In the genomic region with DNA sequence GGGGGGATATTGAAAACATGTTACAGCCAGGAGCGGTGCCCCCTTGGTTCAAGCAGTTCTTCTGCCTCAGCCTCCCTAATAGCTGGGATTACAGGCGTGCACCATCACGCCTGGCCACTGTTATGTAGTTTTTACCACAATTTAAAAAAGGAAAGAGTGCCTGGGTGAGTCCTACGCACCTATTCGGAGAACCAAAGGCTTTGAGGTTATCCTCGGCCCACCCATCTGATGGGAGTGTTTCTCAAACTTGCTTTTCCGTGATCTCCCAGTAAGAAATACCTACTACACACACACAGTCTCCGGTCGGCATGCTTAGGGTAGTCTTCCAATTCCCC, we compare ENCODE assay signal across 13 cellular contexts. TPM values are rescaled to one million over a fixed set of nuclear protein-coding genes. Genes with fewer than 3 reads are reported as not detected.
DNase-seq lines count a peak whose midpoint lies in the region; ATAC-seq and TF ChIP-seq lines count a peak whose summit lies in the region.
"Had no signal": no experiment of that assay in that cellular context is flagged by ENCODE, and none has a peak within 500 bp of the region (broad histone marks: within the 10 kb centered on the region; RNA-seq: fewer than 3 reads in every experiment).

No MANE protein-coding gene starts in this region.

- no peak overlapping the region for H3K27ac Mint-ChIP-seq in activated T-cell treated with anti-CD3 and anti-CD28 coated beads, Interleukin-2, amount 50 U/mL, for 72 hours
- peak overlapping the region; percentile 83 for H3K27ac Mint-ChIP-seq in central memory CD8-positive, alpha-beta T cell (ENCODE audit: low read depth)

- TF ChIP-seq POLR2A in right lobe of liver (IDR thresholded peaks at IDR 0.05), result no peak

- H3K36me3 ChIP-seq in right lobe of liver, result peaks cover 1 to 32% (median 19%) of the 10 kb centered on the region in 4 donors

- no peak overlapping the region for H3K4me3 ChIP-seq in right lobe of liver
- H3K4me3 ChIP-seq: left lung had no signal

- ATAC-seq in activated T-cell treated with anti-CD3 and anti-CD28 coated beads, Interleukin-2, amount 50 U/mL, for 72 hours (replicated peaks in 1 of 2), result peak in 1 of 2 donors; percentile 10
- no peak for ATAC-seq in central memory CD8-positive, alpha-beta T cell (replicated peaks; ENCODE audit: extremely low read depth, poor library complexity, severe bottlenecking)
- ATAC-seq in stimulated activated naive CD8-positive, alpha-beta T cell treated with anti-CD3 and anti-CD28 coated beads, Interleukin-15, Interleukin-2, amounts not matched to agents 100 U/mL and 50 U/mL, for 24 hours, result peak; percentile 31
- ATAC-seq in right lobe of liver, result no peak
- ATAC-seq: left lung, PC-3 had no signal

- H3K4me1 Mint-ChIP-seq in activated T-cell treated with anti-CD3 and anti-CD28 coated beads, Interleukin-2, amount 50 U/mL, for 72 hours (ENCODE audit: low read depth), result peaks cover 19% of the 10 kb centered on the region
- H3K4me1 Mint-ChIP-seq in central memory CD8-positive, alpha-beta T cell, result peaks cover 19% of the 10 kb centered on the region

- no peaks in the 10 kb centered on the region for H3K4me1 ChIP-seq in right lobe of liver

- 73% methylated on average over 5 of the region's 9 CpGs for WGBS in right lobe of liver (ENCODE audit: insufficient coverage, low coverage, low lambda C conversion rate, missing lambda C conversion rate)

- no peaks in the 10 kb centered on the region for H3K36me3 Mint-ChIP-seq in activated T-cell treated with anti-CD3 and anti-CD28 coated beads, Interleukin-2, amount 50 U/mL, for 72 hours (ENCODE audit: insufficient read depth in 2 of 2)
- H3K36me3 Mint-ChIP-seq in central memory CD8-positive, alpha-beta T cell (ENCODE audit: insufficient read depth), result peaks cover 21% of the 10 kb centered on the region

- H3K27me3 Mint-ChIP-seq in activated T-cell treated with anti-CD3 and anti-CD28 coated beads, Interleukin-2, amount 50 U/mL, for 72 hours (ENCODE audit: low read depth), result no peaks in the 10 kb centered on the region
- no peaks in the 10 kb centered on the region for H3K27me3 Mint-ChIP-seq in central memory CD8-positive, alpha-beta T cell

- peak overlapping the region; percentile 68 to 80 for H3K4me3 Mint-ChIP-seq in activated T-cell treated with anti-CD3 and anti-CD28 coated beads, Interleukin-2, amount 50 U/mL, for 72 hours
- H3K4me3 Mint-ChIP-seq in central memory CD8-positive, alpha-beta T cell, result peak overlapping the region; percentile 26

- H3K27ac ChIP-seq in right lobe of liver, result no peak overlapping the region
- H3K27ac ChIP-seq: HL-60, left lung had no signal

- no peaks in the 10 kb centered on the region for H3K9me3 Mint-ChIP-seq in activated T-cell treated with anti-CD3 and anti-CD28 coated beads, Interleukin-2, amount 50 U/mL, for 72 hours
- H3K9me3 Mint-ChIP-seq in central memory CD8-positive, alpha-beta T cell, result no peaks in the 10 kb centered on the region

- H3K9me3 ChIP-seq in right lobe of liver, result no peaks in the 10 kb centered on the region
- H3K9me3 ChIP-seq: left lung had no signal

- intact Hi-C loops in right lobe of liver (cut with DNase I), result no loop called here

- H3K27me3 ChIP-seq in right lobe of liver, result no peaks in the 10 kb centered on the region

- no peak for DNase-seq in activated T-cell treated with anti-CD3 and anti-CD28 coated beads, Interleukin-2, amount 50 U/mL, for 72 hours
- no peak for DNase-seq in activated T-cell treated with anti-CD3 and anti-CD28 coated beads, Interleukin-2, amount 50 U/mL, for 48 hours
- DNase-seq in MV-4-11 (lab: John Stamatoyannopoulos, UW) (peak; percentile 76), right lobe of liver (no peak), occipital lobe (lab: John Stamatoyannopoulos, UW) (no peak), NCI-H446 treated with DMSO at 0.1 percent for 48 hours (lab: John Stamatoyannopoulos, UW) (no peak)
- no peak for DNase-seq in central memory CD8-positive, alpha-beta T cell (ENCODE audit: low spot score in 2 of 2)
- DNase-seq in stimulated activated naive CD8-positive, alpha-beta T cell treated with anti-CD3 and anti-CD28 coated beads, Interleukin-15, Interleukin-2, amounts not matched to agents 100 U/mL and 50 U/mL, for 24 hours, result no peak
- DNase-seq: NCI-H187, NCI-H2227 treated with DMSO at 0.1 percent for 48 hours, PC-3 had no signal

- no peak for TF ChIP-seq CTCF in right lobe of liver (IDR thresholded peaks at IDR 0.05)

RNA-seq across cellular contexts. Expression of a gene that starts 4.2 kb away (rescaled TPM):
- under 1 TPM; 0.24 to 0.39 TPM for total RNA-seq in activated T-cell treated with anti-CD3 and anti-CD28 coated beads, Interleukin-2, amount 50 U/mL, for 72 hours
- total RNA-seq in right lobe of liver (under 1 TPM in 2 of 6 experiments, not detected in 4; 0.33 to 0.42 TPM), occipital lobe (0.47 TPM)

RNA-seq across cellular contexts. Expression of a gene that starts 20.6 kb away (rescaled TPM):
- 10 to 100 TPM; 11.5 to 13.8 TPM for total RNA-seq in activated T-cell treated with anti-CD3 and anti-CD28 coated beads, Interleukin-2, amount 50 U/mL, for 72 hours
- total RNA-seq in right lobe of liver (10 to 100 TPM in 4 of 6 experiments, 1 to 10 TPM in 2; 7.7 to 16.8 (median 12.1) TPM), occipital lobe (15.0 TPM)

RNA-seq across cellular contexts. Expression of a gene that starts 33.4 kb away (rescaled TPM):
- 1 to 10 TPM; 3.8 to 5.3 TPM for total RNA-seq in activated T-cell treated with anti-CD3 and anti-CD28 coated beads, Interleukin-2, amount 50 U/mL, for 72 hours
- total RNA-seq in right lobe of liver, result 1 to 10 TPM in 4 of 6 experiments, under 1 TPM in 2; 0.49 to 2.4 (median 1.2) TPM
- 0.62 TPM for total RNA-seq in occipital lobe
